In the genomic region with DNA sequence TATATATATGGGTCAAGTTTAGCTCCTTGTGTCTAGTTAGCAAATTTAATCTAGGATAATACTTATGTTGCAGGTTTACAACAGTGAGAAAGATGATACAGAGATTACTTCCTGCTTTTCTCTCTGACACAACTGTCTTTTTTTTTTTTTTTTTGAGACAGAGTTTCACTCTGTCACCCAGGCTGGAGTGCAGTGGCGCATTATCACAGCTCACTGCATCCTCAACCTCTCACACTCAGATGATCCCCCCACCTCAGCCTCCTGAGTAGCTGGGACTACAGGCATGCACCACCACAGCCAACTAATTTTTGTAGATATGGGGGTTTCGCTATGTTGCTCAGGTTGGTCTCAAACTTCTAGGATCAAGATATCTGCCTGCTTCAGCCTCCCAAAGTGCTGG, we compare ENCODE assay signal across 1 cellular context.
TF ChIP-seq lines count a peak whose summit lies in the region.

No MANE protein-coding gene starts in this region.

TF ChIP-seq in GM12878, 131 proteins besides CTCF, POLR2A, EP300 and RAD21:
- TF ChIP-seq ZSCAN29 (IDR thresholded peaks at IDR 0.05), result no peak
- no peak for TF ChIP-seq POLR2AphosphoS5 (IDR thresholded peaks at IDR 0.05; ENCODE audit: low read length)
- TF ChIP-seq BCL11A (IDR thresholded peaks at IDR 0.05; ENCODE audit: low read depth, low read length), result no peak
- TF ChIP-seq RUNX3 (IDR thresholded peaks at IDR 0.05; ENCODE audit: low read length), result no peak
- no peak for TF ChIP-seq BCLAF1 (IDR thresholded peaks at IDR 0.05)
- TF ChIP-seq WRNIP1 (IDR thresholded peaks at IDR 0.05; ENCODE audit: borderline replicate concordance, low read depth, low read length), result no peak
- TF ChIP-seq SMC3 (IDR thresholded peaks at IDR 0.05; ENCODE audit: borderline replicate concordance, low read length), result no peak
- TF ChIP-seq IRF4 (IDR thresholded peaks at IDR 0.05; ENCODE audit: low read depth, low read length), result no peak
- TF ChIP-seq NBN (IDR thresholded peaks at IDR 0.05), result no peak
- TF ChIP-seq, protein P1, sequence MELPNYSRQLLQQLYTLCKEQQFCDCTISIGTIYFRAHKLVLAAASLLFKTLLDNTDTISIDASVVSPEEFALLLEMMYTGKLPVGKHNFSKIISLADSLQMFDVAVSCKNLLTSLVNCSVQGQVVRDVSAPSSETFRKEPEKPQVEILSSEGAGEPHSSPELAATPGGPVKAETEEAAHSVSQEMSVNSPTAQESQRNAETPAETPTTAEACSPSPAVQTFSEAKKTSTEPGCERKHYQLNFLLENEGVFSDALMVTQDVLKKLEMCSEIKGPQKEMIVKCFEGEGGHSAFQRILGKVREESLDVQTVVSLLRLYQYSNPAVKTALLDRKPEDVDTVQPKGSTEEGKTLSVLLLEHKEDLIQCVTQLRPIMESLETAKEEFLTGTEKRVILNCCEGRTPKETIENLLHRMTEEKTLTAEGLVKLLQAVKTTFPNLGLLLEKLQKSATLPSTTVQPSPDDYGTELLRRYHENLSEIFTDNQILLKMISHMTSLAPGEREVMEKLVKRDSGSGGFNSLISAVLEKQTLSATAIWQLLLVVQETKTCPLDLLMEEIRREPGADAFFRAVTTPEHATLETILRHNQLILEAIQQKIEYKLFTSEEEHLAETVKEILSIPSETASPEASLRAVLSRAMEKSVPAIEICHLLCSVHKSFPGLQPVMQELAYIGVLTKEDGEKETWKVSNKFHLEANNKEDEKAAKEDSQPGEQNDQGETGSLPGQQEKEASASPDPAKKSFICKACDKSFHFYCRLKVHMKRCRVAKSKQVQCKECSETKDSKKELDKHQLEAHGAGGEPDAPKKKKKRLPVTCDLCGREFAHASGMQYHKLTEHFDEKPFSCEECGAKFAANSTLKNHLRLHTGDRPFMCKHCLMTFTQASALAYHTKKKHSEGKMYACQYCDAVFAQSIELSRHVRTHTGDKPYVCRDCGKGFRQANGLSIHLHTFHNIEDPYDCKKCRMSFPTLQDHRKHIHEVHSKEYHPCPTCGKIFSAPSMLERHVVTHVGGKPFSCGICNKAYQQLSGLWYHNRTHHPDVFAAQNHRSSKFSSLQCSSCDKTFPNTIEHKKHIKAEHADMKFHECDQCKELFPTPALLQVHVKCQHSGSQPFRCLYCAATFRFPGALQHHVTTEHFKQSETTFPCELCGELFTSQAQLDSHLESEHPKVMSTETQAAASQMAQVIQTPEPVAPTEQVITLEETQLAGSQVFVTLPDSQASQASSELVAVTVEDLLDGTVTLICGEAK (IDR thresholded peaks at IDR 0.05; ENCODE audit: borderline replicate concordance), result no peak
- TF ChIP-seq ZNF274 (IDR thresholded peaks at IDR 0.05; ENCODE audit: insufficient read depth, insufficient read length), result no peak
- TF ChIP-seq KDM1A (IDR thresholded peaks at IDR 0.05; ENCODE audit: borderline replicate concordance), result no peak
TF ChIP-seq in GM12878: peak in this region for 0.
